ENCODE assay signal across 8 cellular contexts in the genomic region with DNA sequence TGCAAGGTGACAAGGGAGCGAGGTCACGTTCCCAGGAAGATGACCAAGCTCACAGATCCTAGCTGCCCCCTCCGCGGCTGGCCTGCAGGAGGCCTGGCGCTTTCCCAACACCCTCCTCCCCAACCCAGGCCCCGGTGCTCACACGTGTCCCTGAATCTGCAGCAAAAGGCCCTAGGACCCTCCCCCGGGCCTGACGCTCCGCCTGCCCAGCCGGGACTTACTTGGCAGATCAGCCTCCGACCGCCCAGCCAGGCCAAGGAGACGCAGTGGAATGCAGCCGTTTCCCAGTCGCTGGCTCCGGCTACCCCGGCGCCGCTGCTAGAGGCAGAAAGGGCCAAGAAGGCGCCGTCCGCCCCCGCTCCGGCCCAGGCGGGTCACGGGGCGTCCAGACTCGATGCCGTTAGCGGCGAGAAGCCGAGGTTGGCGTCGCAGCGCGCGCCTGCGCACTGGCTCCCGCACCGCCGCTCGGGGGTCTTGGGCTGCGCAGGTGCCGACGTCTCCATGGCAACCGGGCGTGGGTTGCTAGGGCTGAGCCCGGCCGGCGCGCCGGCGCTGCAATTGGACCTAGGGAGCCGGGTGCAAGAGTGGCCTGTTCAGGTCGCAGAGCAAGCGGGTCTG. TPM values are rescaled to one million over a fixed set of nuclear protein-coding genes. Genes with fewer than 3 reads are reported as not detected.
DNase-seq lines count a peak whose midpoint lies in the region; ATAC-seq and TF ChIP-seq lines count a peak whose summit lies in the region.

A gene with protein sequence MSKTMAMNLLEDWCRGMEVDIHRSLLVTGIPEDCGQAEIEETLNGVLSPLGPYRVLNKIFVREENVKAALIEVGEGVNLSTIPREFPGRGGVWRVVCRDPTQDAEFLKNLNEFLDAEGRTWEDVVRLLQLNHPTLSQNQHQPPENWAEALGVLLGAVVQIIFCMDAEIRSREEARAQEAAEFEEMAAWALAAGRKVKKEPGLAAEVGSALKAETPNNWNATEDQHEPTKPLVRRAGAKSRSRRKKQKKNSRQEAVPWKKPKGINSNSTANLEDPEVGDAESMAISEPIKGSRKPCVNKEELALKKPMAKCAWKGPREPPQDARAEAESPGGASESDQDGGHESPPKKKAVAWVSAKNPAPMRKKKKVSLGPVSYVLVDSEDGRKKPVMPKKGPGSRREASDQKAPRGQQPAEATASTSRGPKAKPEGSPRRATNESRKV (minus strand): TSS at position 448 of the 618 bp plus-strand sequence. CDS start 528 bp downstream, outside the sequence.

- H3K27me3 ChIP-seq in MG63 (no peaks in the 10 kb centered on the region), hepatocyte (no peaks in the 10 kb centered on the region)

- H3K9me3 ChIP-seq in MG63 (no peaks in the 10 kb centered on the region), hepatocyte (ENCODE audit: low read depth) (no peaks in the 10 kb centered on the region)

- ATAC-seq in HG03025 (IDR thresholded peaks at IDR 0.05; ENCODE audit: low FRiP score, unreplicated experiment) (no peak), HG03139 (IDR thresholded peaks at IDR 0.05; ENCODE audit: unreplicated experiment) (no peak), HG03039 (IDR thresholded peaks at IDR 0.05; ENCODE audit: unreplicated experiment) (no peak)

- H3K9me2 ChIP-seq in hepatocyte (replicated peaks; ENCODE audit: insufficient read depth): no peaks in the 10 kb centered on the region

- peak within 1 kb of the TSS; percentile 57 for H2AFZ ChIP-seq in hepatocyte

- peak within 1 kb of the TSS; percentile 93 for H3K4me2 ChIP-seq in hepatocyte

- DNase-seq in ACHN: peak; percentile 31
- peak; percentile 82 for DNase-seq in MG63
- DNase-seq in hepatocyte (ENCODE audit: low spot score): peak; percentile 84
- peak; percentile 41 for DNase-seq in retinal pigment epithelial cell (ENCODE audit: low read depth)

- WGBS in hepatocyte (ENCODE audit: low lambda C conversion rate, missing lambda C conversion rate): 2% methylated on average over 51 of the region's 57 CpGs

- H3K79me2 ChIP-seq in hepatocyte: no peaks in the 10 kb centered on the region

- in situ Hi-C loops in ACHN (cut with HindIII; ENCODE audit: low pct_ligation_motif_present, low pct_unique_long_range_greater_than_20kb, low sequenced_read_pairs): no loop called here

- peaks cover 12% of the 10 kb centered on the region for H3K4me1 ChIP-seq in hepatocyte (ENCODE audit: insufficient read depth)

- H3K36me3 ChIP-seq in MG63: no peaks in the 10 kb centered on the region
- H3K36me3 ChIP-seq in hepatocyte (replicated peaks; ENCODE audit: insufficient read depth, low read depth): no peaks in the 10 kb centered on the region

- H3K27ac ChIP-seq in angular gyrus (ENCODE audit: low read depth, low read length): peak within 1 kb of the TSS; percentile 71
- peak within 1 kb of the TSS; percentile 22 for H3K27ac ChIP-seq in hepatocyte

- no peak within 1 kb of the TSS for H3K4me3 ChIP-seq in MG63
- peak within 1 kb of the TSS; percentile 47 for H3K4me3 ChIP-seq in hepatocyte
- H3K4me3 ChIP-seq in retinal pigment epithelial cell (ENCODE audit: low read length): peak within 1 kb of the TSS; percentile 50

- H4K20me1 ChIP-seq in hepatocyte (ENCODE audit: insufficient read depth, poor library complexity, severe bottlenecking): no peaks in the 10 kb centered on the region

- no peak for TF ChIP-seq CTCF in hepatocyte (IDR thresholded peaks at IDR 0.05; ENCODE audit: poor library complexity)
- peak; percentile 11 for TF ChIP-seq CTCF in retinal pigment epithelial cell (conservative IDR thresholded peaks at IDR 0.05; ENCODE audit: low read depth, low read length)

RNA-seq across cellular contexts. Expression of the gene that starts here (rescaled TPM):
- total RNA-seq in MG63 (2014; rRNA removed; shearing (Covaris generic); ENCODE audit: low replicate concordance): 0.22 and 0.46 TPM in 2 replicates
- 11.2 and 11.4 TPM in 2 replicates for total RNA-seq in hepatocyte
- polyA plus RNA-seq in hepatocyte: 5.5 and 6.4 TPM in 2 replicates

Comparison
In these comparisons a context has a peak if more than half of its experiments do, and no peak if none do; other contexts are left out.
1. Peak in DNase-seq in MG63; RNA of the gene not detected or under 1 TPM.
2. DNase-seq: peak in every context shown above with its lines; median percentile 84 in hepatocyte; 82 in MG63; 41 in retinal pigment epithelial cell; 31 in ACHN.